ENCODE assay signal across 2 cellular contexts in the genomic region with DNA sequence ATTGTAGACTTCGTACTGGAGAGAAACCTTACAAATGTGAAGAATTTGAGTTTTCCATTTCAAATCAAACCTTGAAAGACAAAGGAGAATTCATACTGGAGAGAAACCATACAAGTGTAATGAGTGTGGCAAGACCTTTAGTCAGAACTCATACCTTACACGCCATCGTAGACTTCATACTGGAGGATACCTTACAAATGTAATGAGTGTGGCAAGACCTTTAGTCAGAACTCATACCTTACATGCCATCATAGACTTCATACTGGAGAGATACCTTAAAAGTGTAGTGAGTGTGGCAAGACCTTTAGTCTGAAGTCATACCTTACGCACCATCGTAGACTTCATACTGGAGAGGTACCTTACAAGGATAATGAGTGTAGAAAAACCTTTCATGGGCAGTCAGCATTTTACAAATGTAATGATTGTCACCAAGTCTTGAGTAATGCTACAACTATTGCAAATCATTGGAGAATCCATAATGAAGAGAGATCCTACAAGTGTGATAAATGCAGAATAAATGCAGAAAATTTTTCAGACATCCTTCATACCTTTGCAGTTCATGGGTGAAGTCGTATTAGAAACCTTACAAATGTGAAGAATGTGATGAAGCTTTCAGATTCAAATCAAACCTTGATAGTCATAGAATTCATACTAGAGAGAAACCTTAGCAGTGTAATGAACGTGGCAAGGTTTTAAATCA.
TF ChIP-seq lines count a peak whose summit lies in the region.

No MANE protein-coding gene starts in this region.

TF ChIP-seq in GM12891, 5 proteins besides CTCF, POLR2A, EP300 and RAD21:
- TF ChIP-seq PAX5 (IDR thresholded peaks at IDR 0.05; ENCODE audit: insufficient read depth, low read length, severe bottlenecking) (no peak), SPI1 (IDR thresholded peaks at IDR 0.05; ENCODE audit: low read depth, low read length) (no peak), POU2F2 (IDR thresholded peaks at IDR 0.05; ENCODE audit: low read depth, low read length) (no peak), POLR2AphosphoS5 (IDR thresholded peaks at IDR 0.05; ENCODE audit: low read depth, low read length) (no peak), TAF1 (IDR thresholded peaks at IDR 0.05; ENCODE audit: low read depth, low read length) (no peak)

TF ChIP-seq in K562, 482 proteins besides CTCF, POLR2A, EP300 and RAD21:
- TF ChIP-seq, protein P1, sequence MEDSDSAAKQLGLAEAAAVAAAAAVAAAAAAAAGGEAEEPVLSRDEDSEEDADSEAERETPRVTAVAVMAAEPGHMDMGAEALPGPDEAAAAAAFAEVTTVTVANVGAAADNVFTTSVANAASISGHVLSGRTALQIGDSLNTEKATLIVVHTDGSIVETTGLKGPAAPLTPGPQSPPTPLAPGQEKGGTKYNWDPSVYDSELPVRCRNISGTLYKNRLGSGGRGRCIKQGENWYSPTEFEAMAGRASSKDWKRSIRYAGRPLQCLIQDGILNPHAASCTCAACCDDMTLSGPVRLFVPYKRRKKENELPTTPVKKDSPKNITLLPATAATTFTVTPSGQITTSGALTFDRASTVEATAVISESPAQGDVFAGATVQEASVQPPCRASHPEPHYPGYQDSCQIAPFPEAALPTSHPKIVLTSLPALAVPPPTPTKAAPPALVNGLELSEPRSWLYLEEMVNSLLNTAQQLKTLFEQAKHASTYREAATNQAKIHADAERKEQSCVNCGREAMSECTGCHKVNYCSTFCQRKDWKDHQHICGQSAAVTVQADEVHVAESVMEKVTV (CRISPR knock-in tag; IDR thresholded peaks at IDR 0.05) = no peak
- peak; percentile 78; the same call in 1 of the 2 replicates for TF ChIP-seq ZNF274 (IDR thresholded peaks at IDR 0.05; ENCODE audit: borderline replicate concordance, low read depth, low read length)
TF ChIP-seq in K562: peak in this region for 1.
